ENCODE assay signal across 8 cellular contexts in the genomic region with DNA sequence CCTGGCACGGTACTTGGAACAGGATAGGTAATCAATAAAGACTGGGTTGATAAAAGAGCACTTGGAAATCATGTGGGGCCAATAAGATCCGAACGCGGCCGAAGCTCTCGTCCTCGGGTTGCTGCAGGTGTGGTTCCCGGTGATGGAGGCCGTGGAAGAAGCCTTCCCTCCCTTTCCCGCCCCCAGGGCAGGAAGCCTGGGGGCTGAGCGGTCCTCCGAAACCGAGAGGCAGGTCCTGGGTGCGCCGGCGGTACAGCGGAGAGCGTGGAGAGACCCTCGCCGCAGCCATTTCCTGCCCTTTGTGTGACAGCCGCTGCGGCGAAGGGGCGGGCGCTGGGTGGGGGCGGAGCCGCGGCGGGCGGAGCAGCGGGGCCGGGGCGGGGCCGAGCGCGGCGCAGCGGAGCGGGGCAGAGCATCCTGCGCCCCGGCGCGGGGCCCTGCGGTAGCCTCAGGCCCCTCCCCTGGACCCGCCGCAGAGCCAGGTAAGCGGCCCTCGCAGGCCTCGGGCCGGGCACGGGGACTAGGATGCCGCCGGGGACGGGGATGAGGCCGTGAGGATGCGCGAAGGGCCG. TPM values are rescaled to one million over a fixed set of nuclear protein-coding genes. Genes with fewer than 3 reads are reported as not detected.
A peak's percentile ranks its signal among the peaks of the same experiment; 100 is the strongest.
DNase-seq lines count a peak whose midpoint lies in the region; ATAC-seq and TF ChIP-seq lines count a peak whose summit lies in the region.

CYFIP2 (plus strand) TSS at position 410 of the 572 bp plus-strand sequence. CDS start 19,239 bp downstream, outside the sequence.

- peak within 1 kb of the TSS; percentile 60 to 63 for H3K4me3 ChIP-seq in esophagus (ENCODE audit: low read depth in 1 of 2, low read length in 2 of 2)
- H3K4me3 ChIP-seq in naive thymus-derived CD4-positive, alpha-beta T cell (ENCODE audit: low read length) = peak within 1 kb of the TSS; percentile 83

- peak within 1 kb of the TSS; percentile 97 for H3K27ac Mint-ChIP-seq in CD4-positive, alpha-beta T cell
- H3K27ac Mint-ChIP-seq in naive thymus-derived CD4-positive, alpha-beta T cell = peak within 1 kb of the TSS; percentile 95 to 99 (median 98)
- peak within 1 kb of the TSS; percentile 96 for H3K27ac Mint-ChIP-seq in stimulated activated memory B cell treated with anti-CD40 and anti-IgM and Interleukin-4, amounts not matched to agents 10 μg/mL and 1 μg/mL and 100 μg/mL, for 72 hours

- intact Hi-C loops in CD4-positive, alpha-beta T cell (cut with DNase I, micrococcal nuclease) = loop anchor here (2.0 to 5.0 kb wide), 5 partner anchors 13 to 477 kb away; partner anchors contain the start of gene LSM11 (in 1 of the 2)
- intact Hi-C loops in naive thymus-derived CD4-positive, alpha-beta T cell (cut with micrococcal nuclease) = loop anchor here (1.0 to 10.0 kb wide), 9 partner anchors 8 to 1939 kb away; partner anchors contain the start of genes LSM11 (in 1 of the 2), MED7 (in 1 of the 2) and RNF145 (in 1 of the 2)

- peak within 1 kb of the TSS; percentile 94 for H3K27ac ChIP-seq in CD4-positive, alpha-beta T cell (ENCODE audit: low read depth, low read length)
- peak within 1 kb of the TSS; percentile 24 to 29 for H3K27ac ChIP-seq in esophagus (ENCODE audit: low read depth in 2 of 2, low read length in 1 of 2)
- H3K27ac ChIP-seq in naive thymus-derived CD4-positive, alpha-beta T cell (ENCODE audit: low read depth, low read length) = peak within 1 kb of the TSS; percentile 84

- no peaks in the 10 kb centered on the region for H3K9me3 ChIP-seq in CD4-positive, alpha-beta T cell (ENCODE audit: control insufficient read depth, low read length)
- H3K9me3 ChIP-seq in esophagus (ENCODE audit: control insufficient read depth in 2 of 2, insufficient read depth in 1 of 2, low read depth in 1 of 2, low read length in 1 of 2) = no peaks in the 10 kb centered on the region
- no peaks in the 10 kb centered on the region for H3K9me3 ChIP-seq in naive thymus-derived CD4-positive, alpha-beta T cell (ENCODE audit: control insufficient read depth in 2 of 3, low read length in 3 of 3)

- peak; percentile 75 to 88 (median 83) for DNase-seq in CD4-positive, alpha-beta T cell
- DNase-seq in NOMO-1 treated with DMSO at 0.1 percent for 48 hours (lab: John Stamatoyannopoulos, UW; ENCODE audit: unreplicated experiment) (peak; percentile 46), activated T-cell treated with anti-CD3 and anti-CD28 coated beads for 4 hours (peak; percentile 71)
- DNase-seq in naive thymus-derived CD4-positive, alpha-beta T cell = peak; percentile 68 to 85 (median 84)

- WGBS in esophagus, 2 donors = 0 to 1% methylated on average over 39 to 58 of the region's 58 CpGs

- no peaks in the 10 kb centered on the region for H3K9me3 Mint-ChIP-seq in CD4-positive, alpha-beta T cell
- no peaks in the 10 kb centered on the region for H3K9me3 Mint-ChIP-seq in naive thymus-derived CD4-positive, alpha-beta T cell
- H3K9me3 Mint-ChIP-seq in stimulated activated memory B cell treated with anti-CD40 and anti-IgM and Interleukin-4, amounts not matched to agents 10 μg/mL and 1 μg/mL and 100 μg/mL, for 72 hours = no peaks in the 10 kb centered on the region

- peaks cover 81% of the 10 kb centered on the region for H3K4me1 Mint-ChIP-seq in CD4-positive, alpha-beta T cell (ENCODE audit: low read depth)
- H3K4me1 Mint-ChIP-seq in naive thymus-derived CD4-positive, alpha-beta T cell = peaks cover 51 to 76% (median 72%) of the 10 kb centered on the region in 7 donors
- H3K4me1 Mint-ChIP-seq in stimulated activated memory B cell treated with anti-CD40 and anti-IgM and Interleukin-4, amounts not matched to agents 10 μg/mL and 1 μg/mL and 100 μg/mL, for 72 hours = peaks cover 62% of the 10 kb centered on the region

- ATAC-seq in CD4-positive, alpha-beta T cell (ENCODE audit: poor library complexity) = peak; percentile 84
- peak; percentile 84 for ATAC-seq in GM19328 (IDR thresholded peaks at IDR 0.05; ENCODE audit: unreplicated experiment)
- ATAC-seq in HG03442 (IDR thresholded peaks at IDR 0.05; ENCODE audit: unreplicated experiment) = peak; percentile 82
- peak; percentile 94 for ATAC-seq in naive thymus-derived CD4-positive, alpha-beta T cell
- ATAC-seq in stimulated activated memory B cell treated with anti-CD40 and anti-IgM and Interleukin-4, amounts not matched to agents 10 μg/mL and 1 μg/mL and 100 μg/mL, for 72 hours = peak; percentile 96

- H3K36me3 Mint-ChIP-seq in CD4-positive, alpha-beta T cell (ENCODE audit: low read depth) = peaks cover 45% of the 10 kb centered on the region
- peaks cover 0 to 42% (median 15%) of the 10 kb centered on the region in 5 donors for H3K36me3 Mint-ChIP-seq in naive thymus-derived CD4-positive, alpha-beta T cell
- H3K36me3 Mint-ChIP-seq in stimulated activated memory B cell treated with anti-CD40 and anti-IgM and Interleukin-4, amounts not matched to agents 10 μg/mL and 1 μg/mL and 100 μg/mL, for 72 hours = peaks cover 31% of the 10 kb centered on the region

- peaks cover 2 to 5% of the 10 kb centered on the region in 2 donors for H3K4me1 ChIP-seq in esophagus (ENCODE audit: control insufficient read depth in 2 of 2, insufficient read depth in 2 of 2, low read length in 1 of 2)
- H3K4me1 ChIP-seq in naive thymus-derived CD4-positive, alpha-beta T cell (ENCODE audit: control insufficient read depth in 2 of 2, insufficient read depth in 2 of 2, low read length in 2 of 2) = peaks cover 41 to 57% of the 10 kb centered on the region in 2 donors

- no peaks in the 10 kb centered on the region for H3K27me3 ChIP-seq in CD4-positive, alpha-beta T cell (ENCODE audit: control insufficient read depth, insufficient read depth, low read length)
- no peaks in the 10 kb centered on the region for H3K27me3 ChIP-seq in esophagus (ENCODE audit: control insufficient read depth in 1 of 2, insufficient read depth in 2 of 2, low read length in 2 of 2)
- H3K27me3 ChIP-seq in naive thymus-derived CD4-positive, alpha-beta T cell (ENCODE audit: control insufficient read depth in 2 of 2, insufficient read depth in 2 of 2, low read length in 2 of 2) = no peaks in the 10 kb centered on the region

- no peak for TF ChIP-seq CTCF in CD4-positive, alpha-beta T cell (IDR thresholded peaks at IDR 0.05)

- H3K27me3 Mint-ChIP-seq in CD4-positive, alpha-beta T cell = no peaks in the 10 kb centered on the region
- H3K27me3 Mint-ChIP-seq in naive thymus-derived CD4-positive, alpha-beta T cell = no peaks in the 10 kb centered on the region
- H3K27me3 Mint-ChIP-seq in stimulated activated memory B cell treated with anti-CD40 and anti-IgM and Interleukin-4, amounts not matched to agents 10 μg/mL and 1 μg/mL and 100 μg/mL, for 72 hours = no peaks in the 10 kb centered on the region

- no peaks in the 10 kb centered on the region for H3K36me3 ChIP-seq in esophagus (ENCODE audit: control insufficient read depth in 2 of 2, insufficient read depth in 2 of 2, low read length in 1 of 2)
- H3K36me3 ChIP-seq in naive thymus-derived CD4-positive, alpha-beta T cell (ENCODE audit: control insufficient read depth in 2 of 3, insufficient read depth in 3 of 3, low read length in 3 of 3) = no peaks in the 10 kb centered on the region

- POLR2A ChIA-PET in CD4-positive, alpha-beta T cell (lab: Charles Lee) = interaction anchor here (1.0 to 9.6 kb wide), 10 partner anchors 9 to 123 kb away, joined by 3 to 123 read pairs (median 8); partner anchors contain the start of gene MED7
- POLR2A ChIA-PET in naive thymus-derived CD4-positive, alpha-beta T cell (lab: Charles Lee) = interaction anchor here (0.7 to 14.7 kb wide), 15 partner anchors 8 to 123 kb away, joined by 3 to 200 read pairs (median 5); partner anchors contain the start of gene MED7

- peak within 1 kb of the TSS; percentile 99 for H3K4me3 Mint-ChIP-seq in CD4-positive, alpha-beta T cell
- peak within 1 kb of the TSS; percentile 95 to 99 (median 97) for H3K4me3 Mint-ChIP-seq in naive thymus-derived CD4-positive, alpha-beta T cell
- peak within 1 kb of the TSS; percentile 99 for H3K4me3 Mint-ChIP-seq in stimulated activated memory B cell treated with anti-CD40 and anti-IgM and Interleukin-4, amounts not matched to agents 10 μg/mL and 1 μg/mL and 100 μg/mL, for 72 hours

- CTCF ChIA-PET in CD4-positive, alpha-beta T cell (lab: Charles Lee) = interaction anchor here (0.8 to 1.4 kb wide), 4 partner anchors 23 to 123 kb away, joined by 3 read pairs; partner anchors contain the start of gene MED7
- CTCF ChIA-PET in naive thymus-derived CD4-positive, alpha-beta T cell (lab: Charles Lee) = interaction anchor here (1.1 to 6.0 kb wide), 2 partner anchors 12 to 38 kb away, joined by 4 to 25 read pairs; no protein-coding TSS in a partner anchor

RNA-seq across cellular contexts. Expression of gene CYFIP2, which starts in this region (rescaled TPM):
- 100 to 1,000 TPM; 271 to 287 TPM for total RNA-seq in CD4-positive, alpha-beta T cell
- 1 to 10 TPM; 2.0 to 3.3 TPM for polyA plus RNA-seq in esophagus
- total RNA-seq in naive thymus-derived CD4-positive, alpha-beta T cell = 100 to 1,000 TPM; 386 to 449 (median 401) TPM
- polyA plus RNA-seq in naive thymus-derived CD4-positive, alpha-beta T cell = 100 to 1,000 TPM; 522 to 755 TPM

Comparison
In these comparisons a context has a peak if more than half of its experiments do, and no peak if none do; other contexts are left out.
1. Peak in every context shown above with its lines: DNase-seq, ATAC-seq, H3K4me3 ChIP-seq and H3K27ac ChIP-seq.
2. RNA of gene CYFIP2 (polyA plus RNA-seq): 522 to 755 TPM in naive thymus-derived CD4-positive, alpha-beta T cell; 2.0 to 3.3 TPM in esophagus; every median in the first group is over 100 times any median in the second.
3. H3K27ac ChIP-seq: peak in every context shown above with its lines; median percentile 94 in CD4-positive, alpha-beta T cell; 84 in naive thymus-derived CD4-positive, alpha-beta T cell; 26 in esophagus.